Comparison of ENCODE assay signal across 22 cellular contexts in the genomic region with DNA sequence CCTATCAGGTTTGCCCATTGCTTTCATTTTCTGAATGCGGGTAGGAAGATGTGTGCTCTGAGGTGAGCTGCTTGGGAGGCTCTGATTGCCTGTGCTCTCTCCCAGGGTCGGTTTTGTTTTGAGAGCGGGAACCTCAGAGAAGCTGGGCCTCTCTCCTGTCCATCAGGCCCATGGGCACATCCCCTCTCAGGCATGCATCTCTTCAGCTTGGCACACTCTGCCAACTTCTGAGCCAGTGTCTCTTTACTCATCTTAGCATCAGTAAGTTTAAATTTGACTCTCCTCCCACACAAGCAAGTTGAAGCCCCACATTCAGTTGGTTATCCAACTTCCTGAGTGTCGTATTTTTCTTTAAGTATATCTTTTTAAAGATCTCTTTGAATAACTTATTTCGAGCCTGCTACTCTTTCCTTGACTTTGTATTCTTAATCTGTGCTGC. TPM values are rescaled to one million over a fixed set of nuclear protein-coding genes. Genes with fewer than 3 reads are reported as not detected.
DNase-seq lines count a peak whose midpoint lies in the region; ATAC-seq, FAIRE-seq and TF ChIP-seq lines count a peak whose summit lies in the region.
"Had no signal": no experiment of that assay in that cellular context is flagged by ENCODE, and none has a peak within 500 bp of the region (broad histone marks: within the 10 kb centered on the region; RNA-seq: fewer than 3 reads in every experiment).

No MANE protein-coding gene starts in this region.

- no peak for TF ChIP-seq RAD21 in GM12878 (IDR thresholded peaks at IDR 0.05; ENCODE audit: insufficient read depth, low read depth, low read length)

- in situ Hi-C loops in GM12878 (cut with MboI): loop anchor here (5.0 kb wide), 1 partner anchor 120 kb away; no protein-coding TSS in a partner anchor

- H3K9me3 Mint-ChIP-seq in activated naive CD4-positive, alpha-beta T cell treated with anti-CD3 and anti-CD28 coated beads for 36 hours: no peaks in the 10 kb centered on the region
- H3K9me3 Mint-ChIP-seq: immature natural killer cell had no signal

- H3K36me3 ChIP-seq in MG63: peaks cover 71% of the 10 kb centered on the region
- H3K36me3 ChIP-seq in GM12878 (ENCODE audit: control insufficient read depth in 2 of 2, insufficient read depth in 2 of 2, low read length in 1 of 2): no peaks in the 10 kb centered on the region

- POLR2A ChIA-PET in GM12878 (lab: Charles Lee): no interaction called here

- 0 out of 2 replicates have a peak overlapping the region, but pooled peaks have one; percentile 13 for H3K4me2 ChIP-seq in GM12878 (ENCODE audit: control insufficient read depth, insufficient read depth)

- H3K9me3 ChIP-seq in MG63 (no peaks in the 10 kb centered on the region), GM12878 (replicated peaks; ENCODE audit: control insufficient read depth, insufficient read depth, low read length) (no peaks in the 10 kb centered on the region)
- H3K9me3 ChIP-seq: heart left ventricle, pancreas, sigmoid colon had no signal

- TF ChIP-seq CTCF in GM12878 (IDR thresholded peaks at IDR 0.05 in 2 of 3, conservative IDR thresholded peaks at IDR 0.05 in 1 of 3; ENCODE audit: control insufficient read depth in 2 of 3, extremely low read depth in 1 of 3, insufficient read depth in 1 of 3, low read depth in 3 of 3, low read length in 3 of 3): no peak

- no peak overlapping the region for H3K9ac ChIP-seq in GM12878 (ENCODE audit: control insufficient read depth, insufficient read depth, low read length)

- peaks cover 81% of the 10 kb centered on the region for H3K4me1 Mint-ChIP-seq in activated naive CD4-positive, alpha-beta T cell treated with anti-CD3 and anti-CD28 coated beads for 36 hours (ENCODE audit: low read depth)
- H3K4me1 Mint-ChIP-seq: immature natural killer cell had no signal

- no peak overlapping the region for H3K27ac ChIP-seq in GM12878 (ENCODE audit: control insufficient read depth, insufficient read depth)
- H3K27ac ChIP-seq: heart left ventricle, pancreas, sigmoid colon had no signal

- H4K20me1 ChIP-seq in GM12878 (ENCODE audit: control insufficient read depth, insufficient read depth): no peaks in the 10 kb centered on the region

- intact Hi-C loops in activated naive CD4-positive, alpha-beta T cell treated with anti-CD3 and anti-CD28 coated beads for 36 hours (cut with micrococcal nuclease): loop anchor here (2.0 kb wide), 1 partner anchor 17 kb away; no protein-coding TSS in a partner anchor
- intact Hi-C loops in GM12878 (cut with micrococcal nuclease; ENCODE audit: unreplicated experiment): loop anchor here (10.0 kb wide), 1 partner anchor 563 kb away; no protein-coding TSS in a partner anchor

- peaks cover 65% of the 10 kb centered on the region for H3K36me3 Mint-ChIP-seq in activated naive CD4-positive, alpha-beta T cell treated with anti-CD3 and anti-CD28 coated beads for 36 hours (ENCODE audit: low read depth)

- H3K4me1 ChIP-seq in GM12878 (ENCODE audit: control insufficient read depth, insufficient read depth, low read length): peaks cover 7% of the 10 kb centered on the region; the same call in 1 of the 2 replicates
- H3K4me1 ChIP-seq: pancreas, sigmoid colon had no signal

- ATAC-seq in GM12878: no peak
- peak; percentile 62 for ATAC-seq in stimulated activated naive CD8-positive, alpha-beta T cell treated with anti-CD3 and anti-CD28 coated beads, Interleukin-15, Interleukin-2, amounts not matched to agents 100 U/mL and 50 U/mL, for 24 hours
- ATAC-seq in GM19463 (IDR thresholded peaks at IDR 0.05; ENCODE audit: unreplicated experiment): no peak
- no peak for ATAC-seq in HG03097 (IDR thresholded peaks at IDR 0.05; ENCODE audit: low FRiP score, unreplicated experiment)
- no peak for ATAC-seq in GM21529 (IDR thresholded peaks at IDR 0.05; ENCODE audit: unreplicated experiment)
- ATAC-seq: heart left ventricle, pancreas had no signal

- SMC1A ChIA-PET in GM12878 (lab: Charles Lee; ENCODE audit: uncharacterized antibody, unreplicated experiment): interaction anchor here (0.7 to 10.3 kb wide), 4 partner anchors 10 to 117 kb away, joined by 3 to 208 read pairs (median 4); no protein-coding TSS in a partner anchor

- FAIRE-seq in GM12878 (lab: Jason Lieb, UNC): peak; percentile 44
- FAIRE-seq: astrocyte had no signal

- WGBS in GM12878 (ENCODE audit: insufficient coverage, insufficient replicate concordance, low lambda C conversion rate, missing lambda C conversion rate): 58% methylated on average over 5 of the region's 5 CpGs

- H3K27ac Mint-ChIP-seq in activated naive CD4-positive, alpha-beta T cell treated with anti-CD3 and anti-CD28 coated beads for 36 hours: peak overlapping the region; percentile 84
- H3K27ac Mint-ChIP-seq: immature natural killer cell had no signal

- peak overlapping the region; percentile 48 for H3K4me3 Mint-ChIP-seq in activated naive CD4-positive, alpha-beta T cell treated with anti-CD3 and anti-CD28 coated beads for 36 hours
- H3K4me3 Mint-ChIP-seq: immature natural killer cell had no signal

- no peak overlapping the region for H2AFZ ChIP-seq in GM12878 (ENCODE audit: control insufficient read depth, low read depth, low read length)

- H3K27me3 Mint-ChIP-seq in activated naive CD4-positive, alpha-beta T cell treated with anti-CD3 and anti-CD28 coated beads for 36 hours (ENCODE audit: low read depth): no peaks in the 10 kb centered on the region

- TF ChIP-seq EP300 in GM12878 (IDR thresholded peaks at IDR 0.05; ENCODE audit: borderline replicate concordance in 1 of 2, control insufficient read depth in 1 of 2, low read depth in 2 of 2, low read length in 2 of 2): no peak

- H3K4me3 ChIP-seq in MG63 (no peak overlapping the region), GM12878 (no peak overlapping the region)
- H3K4me3 ChIP-seq: heart left ventricle, pancreas, sigmoid colon had no signal

- no peaks in the 10 kb centered on the region for H3K79me2 ChIP-seq in GM12878 (ENCODE audit: control insufficient read depth, insufficient read depth, low read length)

- no peaks in the 10 kb centered on the region for H3K27me3 ChIP-seq in MG63
- no peaks in the 10 kb centered on the region; a peak in 1 of 4 replicates for H3K27me3 ChIP-seq in GM12878 (replicated peaks in 1 of 2; ENCODE audit: control insufficient read depth in 2 of 2, insufficient read depth in 2 of 2, low read length in 1 of 2)
- H3K27me3 ChIP-seq: heart left ventricle, pancreas, sigmoid colon had no signal

- TF ChIP-seq POLR2A in GM12878 (IDR thresholded peaks at IDR 0.05; ENCODE audit: low read depth, low read length): no peak

- CTCF ChIA-PET in activated naive CD4-positive, alpha-beta T cell treated with anti-CD3 and anti-CD28 coated beads for 36 hours (lab: Charles Lee): interaction anchor here (0.7 to 10.1 kb wide), 4 partner anchors 32 to 211 kb away, joined by 3 to 142 read pairs (median 3); no protein-coding TSS in a partner anchor
- CTCF ChIA-PET in GM12878 (lab: Yijun Ruan, JAX): interaction anchor here (0.9 to 4.4 kb wide), 3 partner anchors 9 to 121 kb away, joined by 3 to 33 read pairs (median 3); no protein-coding TSS in a partner anchor

- peak; percentile 72 for DNase-seq in activated naive CD4-positive, alpha-beta T cell treated with anti-CD3 and anti-CD28 coated beads for 36 hours
- no peak for DNase-seq in activated naive CD4-positive, alpha-beta T cell (lab: John Stamatoyannopoulos, UW)
- DNase-seq in MG63 (peak; percentile 49), GM12878 (ENCODE audit: low read depth, low spot score) (peak; percentile 13)
- DNase-seq in stimulated activated naive CD8-positive, alpha-beta T cell treated with anti-CD3 and anti-CD28 coated beads, Interleukin-15, Interleukin-2, amounts not matched to agents 100 U/mL and 50 U/mL, for 24 hours: no peak
- DNase-seq: activated CD4-positive, CD25-positive, alpha-beta regulatory T cell; COR-L47; EL; heart left ventricle; immature natural killer cell; KG1; NCI-H1092; NCI-H2081; NCI-H510A treated with DMSO at 0.1 percent for 48 hours; pancreas; SHP77; sigmoid colon; substantia nigra had no signal

- no TSS peak for BruUV-seq in GM12878 (replicated peaks; lab: Mats Ljungman, UMichigan)

- RAD21 ChIA-PET in GM12878 (lab: Charles Lee; ENCODE audit: unreplicated experiment): interaction anchor here (1.1 to 2.6 kb wide), 2 partner anchors 121 to 572 kb away, joined by 3 to 7 read pairs; no protein-coding TSS in a partner anchor

TF ChIP-seq in GM12878, 131 proteins besides CTCF, POLR2A, EP300 and RAD21:
- TF ChIP-seq SUZ12 (IDR thresholded peaks at IDR 0.05; ENCODE audit: unreplicated experiment): no peak
- no peak for TF ChIP-seq ESRRA (IDR thresholded peaks at IDR 0.05; ENCODE audit: low read length)
- no peak for TF ChIP-seq RB1 (IDR thresholded peaks at IDR 0.05; ENCODE audit: borderline replicate concordance)
- TF ChIP-seq, protein P1, sequence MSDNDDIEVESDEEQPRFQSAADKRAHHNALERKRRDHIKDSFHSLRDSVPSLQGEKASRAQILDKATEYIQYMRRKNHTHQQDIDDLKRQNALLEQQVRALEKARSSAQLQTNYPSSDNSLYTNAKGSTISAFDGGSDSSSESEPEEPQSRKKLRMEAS (IDR thresholded peaks at IDR 0.05; ENCODE audit: low read depth, low read length): no peak
- TF ChIP-seq CBFB (IDR thresholded peaks at IDR 0.05; ENCODE audit: low read depth): no peak
- 0 out of 4 replicates have a peak, but pooled peaks of 1 of the 2 experiments have one; percentile 1 for TF ChIP-seq IKZF2 (IDR thresholded peaks at IDR 0.05)
TF ChIP-seq in GM12878: peak in this region for 1.

RNA-seq across cellular contexts. Expression of a gene that starts 54.5 kb away (rescaled TPM):
- 10 to 100 TPM; 34.3 to 34.6 TPM for total RNA-seq in activated naive CD4-positive, alpha-beta T cell treated with anti-CD3 and anti-CD28 coated beads for 36 hours
- total RNA-seq in MG63 (2014; rRNA removed; shearing (Covaris generic); ENCODE audit: low replicate concordance): 44.2 and 51.4 TPM in 2 replicates
- 10.9 and 11.5 TPM in 2 replicates for total RNA-seq in GM12878 (2013; cell fraction: nucleolus; rRNA removed)
- 0.27 and 0.28 TPM in 2 replicates for total RNA-seq in GM12878 (2014; rRNA removed)
- 0.28 and 0.36 TPM in 2 replicates for total RNA-seq in GM12878 (2014; rRNA removed; fragmentation: Illumina TruSeq; extraction: Trizol)
- total RNA-seq in GM12878 (2021): 0.64 TPM in 2 replicates
- 2.0 TPM for polyA plus RNA-seq in GM12878 (2011; ENCODE audit: low read depth)
- polyA plus RNA-seq in GM12878 (2011; rRNA removed): 2.0 and 2.8 TPM in 2 replicates
- polyA plus RNA-seq in GM12878 (2011; cell fraction: cytosol; rRNA removed): 1.3 and 1.7 TPM in 2 replicates
- 1.8 and 2.4 TPM in 2 replicates for polyA plus RNA-seq in GM12878 (2011; cell fraction: nucleus; rRNA removed)
- 2.6 and 5.2 TPM in 2 replicates for polyA plus RNA-seq in GM12878 (2012)
- polyA plus RNA-seq in GM12878 (2014; fragmentation: Illumina TruSeq; extraction: Trizol): 0.30 and 0.50 TPM in 2 replicates
- under 1 TPM; 0.03 to 0.05 TPM for polyA plus RNA-seq in GM12878 (2014; fragmentation: Nextera tagmentation; extraction: Ambion mirVana)
- 0.25 and 0.53 TPM in 2 replicates for polyA plus RNA-seq in GM12878 (2014; rRNA removed)
- under 1 TPM; 0.31 to 0.39 TPM for polyA plus RNA-seq in GM12878 (2016; fragmentation: Nextera tagmentation; extraction: Ambion mirVana)
- 1.7 and 1.8 TPM in 2 replicates for polyA minus RNA-seq in GM12878 (2011; rRNA and poly(A)+ RNA removed)
- polyA minus RNA-seq in GM12878 (2011; cell fraction: cytosol; rRNA and poly(A)+ RNA removed): 1.0 and 1.9 TPM in 2 replicates
- polyA minus RNA-seq in GM12878 (2011; cell fraction: nucleus; rRNA and poly(A)+ RNA removed): 0.96 and 0.97 TPM in 2 replicates

Comparison
In these comparisons a context has a peak if more than half of its experiments do, and no peak if none do; other contexts are left out.
1. DNase-seq: peak in activated naive CD4-positive, alpha-beta T cell treated with anti-CD3 and anti-CD28 coated beads for 36 hours (single experiment), MG63 (single experiment) and GM12878 (single experiment); none in activated naive CD4-positive, alpha-beta T cell (0 of 4) and stimulated activated naive CD8-positive, alpha-beta T cell treated with anti-CD3 and anti-CD28 coated beads, Interleukin-15, Interleukin-2, amounts not matched to agents 100 U/mL and 50 U/mL, for 24 hours (single experiment).